20 cellular contexts compared by ENCODE assay signal in genomic region chr4:158139086-158139485, GRCh38. TPM values are rescaled to one million over a fixed set of nuclear protein-coding genes. Genes with fewer than 3 reads are reported as not detected.
"Had no signal": no experiment of that assay in that cellular context is flagged by ENCODE, and none has a peak within 500 bp of the region (broad histone marks: within the 10 kb centered on the region; RNA-seq: fewer than 3 reads in every experiment).

No MANE protein-coding gene starts in this region.

- H3K36me3 ChIP-seq: brain microvascular endothelial cell, esophagus muscularis mucosa, neural progenitor cell, transverse colon had no signal

- H3K9me3 ChIP-seq: esophagus muscularis mucosa, psoas muscle, transverse colon had no signal

- H2AFZ ChIP-seq: neural progenitor cell had no signal

- H3K9ac ChIP-seq: neural progenitor cell had no signal

- DNase-seq: activated B cell treated with CpG ODN at 0.5 μM for 24 hours; activated CD4-positive, alpha-beta T cell treated with anti-CD3 and anti-CD28 coated beads for 48 hours; activated CD8-positive, alpha-beta memory T cell treated with anti-CD3 and anti-CD28 coated beads, Interleukin-2, amount 50 U/mL, for 4 hours; activated CD8-positive, alpha-beta T cell treated with anti-CD3 and anti-CD28 coated beads, Interleukin-2, amount 10 ng/mL, durations not matched to agents 7 days and 5 days; activated effector memory CD4-positive, alpha-beta T cell treated with anti-CD3 and anti-CD28 coated beads, Interleukin-2, amount 50 U/mL, for 16 hours; activated T-cell treated with anti-CD3 and anti-CD28 coated beads, Interleukin-2, amount 50 U/mL, for 48 hours; amniotic stem cell; brain microvascular endothelial cell; hypothalamus; kidney glomerular epithelial cell; psoas muscle; stimulated activated CD4-positive, alpha-beta T cell treated with anti-CD3 and anti-CD28 coated beads, Interleukin-12 subunit alpha, Interleukin-12 subunit beta, amount 100 ng/mL, for 4 hours; stimulated activated CD4-positive, alpha-beta T cell treated with anti-CD3 and anti-CD28 coated beads, Interleukin-2, amount 100 ng/mL, for 24 hours; T-helper 17 cell; transverse colon had no signal

- H3K36me3 Mint-ChIP-seq: activated naive CD4-positive, alpha-beta T cell treated with anti-CD3 and anti-CD28 coated beads, Interleukin-2, amount 50 U/mL, for 24 hours; neural progenitor cell had no signal

- H3K27me3 Mint-ChIP-seq: activated B cell treated with CpG ODN at 0.5 μM for 24 hours; activated naive CD4-positive, alpha-beta T cell treated with anti-CD3 and anti-CD28 coated beads, Interleukin-2, amount 50 U/mL, for 24 hours; central memory CD8-positive, alpha-beta T cell; T-helper 17 cell had no signal

- H3K4me3 ChIP-seq: coronary artery, esophagus muscularis mucosa, neural progenitor cell, psoas muscle, transverse colon had no signal

- H3K9me3 Mint-ChIP-seq: activated B cell treated with CpG ODN at 0.5 μM for 24 hours; activated naive CD4-positive, alpha-beta T cell treated with anti-CD3 and anti-CD28 coated beads, Interleukin-2, amount 50 U/mL, for 24 hours; neural progenitor cell had no signal

- H3K4me3 Mint-ChIP-seq: activated B cell treated with CpG ODN at 0.5 μM for 24 hours; activated CD8-positive, alpha-beta T cell treated with anti-CD3 and anti-CD28 coated beads, Interleukin-2, amount 10 ng/mL, durations not matched to agents 7 days and 5 days; activated naive CD4-positive, alpha-beta T cell treated with anti-CD3 and anti-CD28 coated beads, Interleukin-2, amount 50 U/mL, for 24 hours; central memory CD8-positive, alpha-beta T cell; neural progenitor cell; T-helper 17 cell had no signal

- H3K4me2 ChIP-seq: neural progenitor cell had no signal

- H3K4me1 Mint-ChIP-seq: activated B cell treated with CpG ODN at 0.5 μM for 24 hours; activated naive CD4-positive, alpha-beta T cell treated with anti-CD3 and anti-CD28 coated beads, Interleukin-2, amount 50 U/mL, for 24 hours; central memory CD8-positive, alpha-beta T cell; neural progenitor cell; T-helper 17 cell had no signal

- H3K27me3 ChIP-seq: brain microvascular endothelial cell, esophagus muscularis mucosa, neural progenitor cell, transverse colon had no signal

- H3K27ac ChIP-seq: brain microvascular endothelial cell, coronary artery, esophagus muscularis mucosa, neural progenitor cell, psoas muscle, transverse colon had no signal

- H3K4me1 ChIP-seq: neural progenitor cell, psoas muscle, transverse colon had no signal

- H3K27ac Mint-ChIP-seq: activated B cell treated with CpG ODN at 0.5 μM for 24 hours; activated CD8-positive, alpha-beta T cell treated with anti-CD3 and anti-CD28 coated beads, Interleukin-2, amount 10 ng/mL, durations not matched to agents 7 days and 5 days; activated naive CD4-positive, alpha-beta T cell treated with anti-CD3 and anti-CD28 coated beads, Interleukin-2, amount 50 U/mL, for 24 hours; neural progenitor cell; T-helper 17 cell had no signal

RNA-seq across cellular contexts. Expression of gene GASK1B, which starts 33.7 kb away (rescaled TPM):
- total RNA-seq: activated B cell treated with CpG ODN at 0.5 μM for 24 hours; activated CD8-positive, alpha-beta T cell treated with anti-CD3 and anti-CD28 coated beads, Interleukin-2, amount 10 ng/mL, durations not matched to agents 7 days and 5 days had no signal
